In genomic region chr1:40758004-40758403, GRCh38 we compare ENCODE assay signal across 23 cellular contexts. TPM values are rescaled to one million over a fixed set of nuclear protein-coding genes. Genes with fewer than 3 reads are reported as not detected.
DNase-seq lines count a peak whose midpoint lies in the region; ATAC-seq and TF ChIP-seq lines count a peak whose summit lies in the region.
"Had no signal": no experiment of that assay in that cellular context is flagged by ENCODE, and none has a peak within 500 bp of the region (broad histone marks: within the 10 kb centered on the region; RNA-seq: fewer than 3 reads in every experiment).

No MANE protein-coding gene starts in this region.

- in situ Hi-C loops in gastrocnemius medialis (cut with MboI; ENCODE audit: low sequenced_read_pairs in 4 of 4) = no loop called here

- no peak for TF ChIP-seq CTCF in gastroesophageal sphincter (IDR thresholded peaks at IDR 0.05)
- no peak for TF ChIP-seq CTCF in gastrocnemius medialis (IDR thresholded peaks at IDR 0.05 in 4 of 5, conservative IDR thresholded peaks at IDR 0.05 in 1 of 5)
- no peak for TF ChIP-seq CTCF in glutamatergic neuron (IDR thresholded peaks at IDR 0.05; ENCODE audit: partially characterized antibody, unreplicated experiment)

- no peak for ATAC-seq in gastroesophageal sphincter
- no peak for ATAC-seq in memory B cell (ENCODE audit: low read depth)
- ATAC-seq in gastrocnemius medialis = no peak
- ATAC-seq in GM18498 (IDR thresholded peaks at IDR 0.05; ENCODE audit: unreplicated experiment) = no peak
- ATAC-seq: A549 had no signal

- H3K4me3 Mint-ChIP-seq in memory B cell (no peak overlapping the region), glutamatergic neuron (ENCODE audit: unreplicated experiment) (no peak overlapping the region)
- H3K4me3 Mint-ChIP-seq: CD4-positive, alpha-beta memory T cell; IgD-negative memory B cell had no signal

- TF ChIP-seq EP300 in gastroesophageal sphincter (IDR thresholded peaks at IDR 0.05) = no peak

- H3K27ac Mint-ChIP-seq in memory B cell = peak overlapping the region; percentile 67
- H3K27ac Mint-ChIP-seq in glutamatergic neuron (ENCODE audit: unreplicated experiment) = no peak overlapping the region

- 90% methylated on average over 2 of the region's 7 CpGs; no CpG with 5 or more reads in 1 of the 2 donors for WGBS in gastroesophageal sphincter (ENCODE audit: low coverage in 1 of 2), 2 donors

- H3K9me3 Mint-ChIP-seq in memory B cell (no peaks in the 10 kb centered on the region), glutamatergic neuron (ENCODE audit: unreplicated experiment) (no peaks in the 10 kb centered on the region)
- H3K9me3 Mint-ChIP-seq: CD4-positive, alpha-beta memory T cell; IgD-negative memory B cell had no signal

- H3K9me3 ChIP-seq in gastroesophageal sphincter (no peaks in the 10 kb centered on the region), gastrocnemius medialis (no peaks in the 10 kb centered on the region)
- H3K9me3 ChIP-seq: A549 had no signal

- H3K36me3 Mint-ChIP-seq in memory B cell = peaks cover 42% of the 10 kb centered on the region
- no peaks in the 10 kb centered on the region for H3K36me3 Mint-ChIP-seq in glutamatergic neuron (ENCODE audit: unreplicated experiment)

- H3K27me3 ChIP-seq in gastroesophageal sphincter (no peaks in the 10 kb centered on the region), gastrocnemius medialis (no peaks in the 10 kb centered on the region)

- H3K27ac ChIP-seq in angular gyrus (ENCODE audit: low read depth, low read length) (peak overlapping the region; percentile 5), gastroesophageal sphincter (peak overlapping the region; percentile 64 to 87 (median 81)), gastrocnemius medialis (peak overlapping the region in 3 of 4 donors; percentile 49 to 73 (median 55))
- H3K27ac ChIP-seq: A549, KMS-11 had no signal

- no peak for TF ChIP-seq POLR2A in gastroesophageal sphincter (IDR thresholded peaks at IDR 0.05)
- TF ChIP-seq POLR2A in gastrocnemius medialis (IDR thresholded peaks at IDR 0.05) = no peak

- H3K36me3 ChIP-seq in gastroesophageal sphincter (peaks cover 0 to 95% of the 10 kb centered on the region in 2 donors), gastrocnemius medialis (peaks cover 0 to 56% of the 10 kb centered on the region in 2 donors)

- intact Hi-C loops in gastrocnemius medialis (cut with DNase I; ENCODE audit: low total_unique reads) = no loop called here

- DNase-seq in memory B cell (ENCODE audit: low spot score in 2 of 2) (no peak), gastrocnemius medialis (no peak), glutamatergic neuron (no peak), HT-29 (ENCODE audit: low spot score) (no peak)
- DNase-seq: C1 segment of cervical spinal cord; CD4-positive, alpha-beta memory T cell; COR-L47; DMS53; NCI-H1048; NCI-H1417; NCI-H1694; NCI-H2029 treated with DMSO at 0.1 percent for 48 hours; NCI-H226; NCI-H510A; NCI-H69; Right ventricle myocardium superior; RPMI8226 had no signal

- H3K4me1 Mint-ChIP-seq in memory B cell (peaks cover 17% of the 10 kb centered on the region), glutamatergic neuron (ENCODE audit: low read depth, unreplicated experiment) (no peaks in the 10 kb centered on the region)

- H3K4me3 ChIP-seq in gastroesophageal sphincter (no peak overlapping the region), gastrocnemius medialis (no peak overlapping the region)
- H3K4me3 ChIP-seq: A549 had no signal

- H3K4me1 ChIP-seq in gastroesophageal sphincter (peaks cover 7 to 75% (median 14%) of the 10 kb centered on the region in 3 donors), gastrocnemius medialis (peaks cover 46 to 60% of the 10 kb centered on the region in 2 donors)
- H3K4me1 ChIP-seq: A549 had no signal

- H3K27me3 Mint-ChIP-seq in memory B cell (no peaks in the 10 kb centered on the region), glutamatergic neuron (ENCODE audit: unreplicated experiment) (no peaks in the 10 kb centered on the region)
- H3K27me3 Mint-ChIP-seq: CD4-positive, alpha-beta memory T cell; IgD-negative memory B cell had no signal

RNA-seq across cellular contexts. Expression of gene KCNQ4, which starts 25.6 kb away (rescaled TPM):
- total RNA-seq in gastroesophageal sphincter (10 to 100 TPM in 3 of 4 donors, 1 to 10 TPM in 1; 6.1 to 25.5 (median 10.2) TPM), gastrocnemius medialis (1 to 10 TPM; 2.9 to 8.2 (median 3.5) TPM), glutamatergic neuron (ENCODE audit: unreplicated experiment) (0.76 TPM)
- 0.74 and 0.83 TPM in 2 replicates for total RNA-seq in HT-29 (2014; rRNA removed; shearing (Covaris generic))

Comparison
In these comparisons a context has a peak if more than half of its experiments do, and no peak if none do; other contexts are left out.
1. H3K27ac ChIP-seq: peak in every context shown above with its lines; median percentile 81 in gastroesophageal sphincter; 55 in gastrocnemius medialis; 5 in angular gyrus.